19 cellular contexts compared by ENCODE assay signal in the genomic region with DNA sequence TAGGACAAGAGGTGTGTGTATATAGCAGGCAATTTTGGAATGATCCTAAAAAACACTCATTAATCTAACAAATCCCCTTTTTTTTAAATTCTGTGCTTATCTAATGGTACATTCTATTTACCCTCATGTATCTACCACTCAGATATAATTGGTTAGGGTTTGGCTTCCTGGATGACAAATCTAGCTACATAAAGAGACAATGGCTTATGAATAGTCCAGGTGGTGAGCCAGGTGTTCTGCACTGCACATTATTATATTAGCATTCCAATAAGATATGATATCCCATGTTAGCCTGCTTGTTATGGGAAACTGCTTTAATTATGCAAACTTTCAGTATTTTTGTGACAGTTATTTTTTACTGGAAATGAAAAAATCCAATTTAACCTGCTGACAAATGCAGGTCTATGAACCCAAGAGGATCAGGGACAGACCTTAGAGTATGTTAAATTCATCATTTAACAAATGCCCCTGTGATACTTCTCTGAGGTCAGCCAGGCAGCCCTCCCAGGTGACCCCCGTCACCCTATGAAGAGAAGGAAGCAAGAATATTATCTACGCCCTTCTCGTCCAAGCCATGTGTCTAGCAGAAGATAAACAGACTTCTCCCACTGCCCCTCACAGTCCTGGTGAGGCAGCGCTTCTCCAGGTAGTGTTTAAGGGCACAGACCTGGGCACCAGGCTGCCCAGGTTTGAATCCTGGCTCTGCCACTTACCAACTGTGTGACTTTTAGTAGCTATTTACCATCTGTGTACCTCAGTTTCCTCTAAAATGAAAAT.
DNase-seq lines count a peak whose midpoint lies in the region; ATAC-seq and TF ChIP-seq lines count a peak whose summit lies in the region.
"Had no signal": no experiment of that assay in that cellular context is flagged by ENCODE, and none has a peak within 500 bp of the region (broad histone marks: within the 10 kb centered on the region; RNA-seq: fewer than 3 reads in every experiment).

No MANE protein-coding gene starts in this region.

- H3K4me3 Mint-ChIP-seq in activated CD4-positive, alpha-beta memory T cell treated with anti-CD3 and anti-CD28 coated beads for 36 hours = no peak overlapping the region
- H3K4me3 Mint-ChIP-seq: activated naive CD8-positive, alpha-beta T cell treated with anti-CD3 and anti-CD28 coated beads, Interleukin-2, amount 10 ng/mL, durations not matched to agents 7 days and 5 days; activated T-helper 17 cell treated with anti-CD3 and anti-CD28 coated beads, Interleukin-2, amount 50 U/mL, for 72 hours; dendritic cell treated with granulocyte-macrophage colony-stimulating factor and Interleukin-4, amounts not matched to agents 40 ng/mL and 50 ng/mL, for 4 days; neural crest cell had no signal

- H3K9me3 ChIP-seq in WERI-Rb-1 (ENCODE audit: severe bottlenecking) (no peaks in the 10 kb centered on the region), Peyer's patch (no peaks in the 10 kb centered on the region)
- H3K9me3 ChIP-seq: body of pancreas, mucosa of descending colon, tibial artery had no signal

- peaks cover 7% of the 10 kb centered on the region for H3K27me3 Mint-ChIP-seq in activated CD4-positive, alpha-beta memory T cell treated with anti-CD3 and anti-CD28 coated beads for 36 hours
- H3K27me3 Mint-ChIP-seq: activated naive CD8-positive, alpha-beta T cell treated with anti-CD3 and anti-CD28 coated beads, Interleukin-2, amount 10 ng/mL, durations not matched to agents 7 days and 5 days had no signal

- H3K27me3 ChIP-seq in WERI-Rb-1 (ENCODE audit: insufficient read depth, low read depth, severe bottlenecking) (no peaks in the 10 kb centered on the region), Peyer's patch (no peaks in the 10 kb centered on the region)
- H3K27me3 ChIP-seq: body of pancreas had no signal

- H3K36me3 ChIP-seq in WERI-Rb-1 = peaks cover 88% of the 10 kb centered on the region
- H3K36me3 ChIP-seq in Peyer's patch = no peaks in the 10 kb centered on the region
- H3K36me3 ChIP-seq: tibial artery had no signal

- no peaks in the 10 kb centered on the region for H3K9me3 Mint-ChIP-seq in activated CD4-positive, alpha-beta memory T cell treated with anti-CD3 and anti-CD28 coated beads for 36 hours
- H3K9me3 Mint-ChIP-seq: activated naive CD8-positive, alpha-beta T cell treated with anti-CD3 and anti-CD28 coated beads, Interleukin-2, amount 10 ng/mL, durations not matched to agents 7 days and 5 days; activated T-helper 17 cell treated with anti-CD3 and anti-CD28 coated beads, Interleukin-2, amount 50 U/mL, for 72 hours; dendritic cell treated with granulocyte-macrophage colony-stimulating factor and Interleukin-4, amounts not matched to agents 40 ng/mL and 50 ng/mL, for 4 days; neural crest cell had no signal

- POLR2A ChIA-PET in activated CD4-positive, alpha-beta memory T cell treated with anti-CD3 and anti-CD28 coated beads for 36 hours (lab: Charles Lee) = no interaction called here

- DNase-seq in NCI-H510A treated with DMSO at 0.1 percent for 48 hours (lab: John Stamatoyannopoulos, UW) (peak; percentile 10), NCI-H510A (lab: John Stamatoyannopoulos, UW) (no peak), NCI-H2029 treated with DMSO at 0.1 percent for 48 hours (lab: John Stamatoyannopoulos, UW) (peak; percentile 38), WERI-Rb-1 (peak; percentile 3), sciatic nerve (ENCODE audit: low spot score) (peak; percentile 6), Peyer's patch (no peak)
- no peak for DNase-seq in stimulated activated CD4-positive, alpha-beta T cell treated with anti-CD3 and anti-CD28 coated beads, Interleukin-1b, Interleukin-23, amount 100 ng/mL, for 48 hours
- DNase-seq in activated CD4-positive, alpha-beta memory T cell treated with anti-CD3 and anti-CD28 coated beads for 36 hours = no peak
- DNase-seq: ACHN; activated naive CD8-positive, alpha-beta T cell treated with anti-CD3 and anti-CD28 coated beads, Interleukin-2, amount 10 ng/mL, durations not matched to agents 7 days and 5 days; body of pancreas; mucosa of descending colon; stimulated activated naive CD4-positive, alpha-beta T cell treated with Interleukin-2 at 50 U/mL for 16 hours had no signal

- H3K27ac Mint-ChIP-seq in activated CD4-positive, alpha-beta memory T cell treated with anti-CD3 and anti-CD28 coated beads for 36 hours = no peak overlapping the region
- H3K27ac Mint-ChIP-seq: activated naive CD8-positive, alpha-beta T cell treated with anti-CD3 and anti-CD28 coated beads, Interleukin-2, amount 10 ng/mL, durations not matched to agents 7 days and 5 days; activated T-helper 17 cell treated with anti-CD3 and anti-CD28 coated beads, Interleukin-2, amount 50 U/mL, for 72 hours; dendritic cell treated with granulocyte-macrophage colony-stimulating factor and Interleukin-4, amounts not matched to agents 40 ng/mL and 50 ng/mL, for 4 days; progenitor cell of endocrine pancreas had no signal

- CTCF ChIA-PET in activated CD4-positive, alpha-beta memory T cell treated with anti-CD3 and anti-CD28 coated beads for 36 hours (lab: Charles Lee) = no interaction called here

- TF ChIP-seq CTCF in WERI-Rb-1 (IDR thresholded peaks at IDR 0.05; ENCODE audit: low read depth, low read length) (no peak), Peyer's patch (IDR thresholded peaks at IDR 0.05) (no peak)

- no peak for TF ChIP-seq POLR2A in Peyer's patch (IDR thresholded peaks at IDR 0.05)

- H3K4me3 ChIP-seq in WERI-Rb-1 (ENCODE audit: low read depth, low read length) = no peak overlapping the region
- H3K4me3 ChIP-seq in Peyer's patch = no peak overlapping the region
- H3K4me3 ChIP-seq: body of pancreas, GM12878, mucosa of descending colon, tibial artery had no signal

- no peaks in the 10 kb centered on the region for H3K36me3 Mint-ChIP-seq in activated CD4-positive, alpha-beta memory T cell treated with anti-CD3 and anti-CD28 coated beads for 36 hours
- H3K36me3 Mint-ChIP-seq: activated naive CD8-positive, alpha-beta T cell treated with anti-CD3 and anti-CD28 coated beads, Interleukin-2, amount 10 ng/mL, durations not matched to agents 7 days and 5 days had no signal

- H3K4me1 ChIP-seq in Peyer's patch = no peaks in the 10 kb centered on the region
- H3K4me1 ChIP-seq: body of pancreas, tibial artery had no signal

- ATAC-seq in sciatic nerve = no peak
- ATAC-seq: activated T-helper 17 cell treated with anti-CD3 and anti-CD28 coated beads, Interleukin-2, amount 50 U/mL, for 72 hours; body of pancreas; GM12878; mucosa of descending colon had no signal

- intact Hi-C loops in sciatic nerve (cut with DNase I) = no loop called here
- intact Hi-C loops in activated CD4-positive, alpha-beta memory T cell treated with anti-CD3 and anti-CD28 coated beads for 36 hours (cut with micrococcal nuclease) = no loop called here

- H3K4me1 Mint-ChIP-seq in activated CD4-positive, alpha-beta memory T cell treated with anti-CD3 and anti-CD28 coated beads for 36 hours (ENCODE audit: low read depth) = no peaks in the 10 kb centered on the region
- H3K4me1 Mint-ChIP-seq: activated T-helper 17 cell treated with anti-CD3 and anti-CD28 coated beads, Interleukin-2, amount 50 U/mL, for 72 hours had no signal

- H3K27ac ChIP-seq in WERI-Rb-1 = peak overlapping the region; percentile 66
- H3K27ac ChIP-seq in Peyer's patch = no peak overlapping the region
- H3K27ac ChIP-seq: body of pancreas, tibial artery had no signal

Comparison
In these comparisons a context has a peak if more than half of its experiments do, and no peak if none do; other contexts are left out.
1. DNase-seq: peak in NCI-H510A treated with DMSO at 0.1 percent for 48 hours (single experiment), NCI-H2029 treated with DMSO at 0.1 percent for 48 hours (single experiment), WERI-Rb-1 (single experiment) and sciatic nerve (single experiment); none in NCI-H510A (single experiment), stimulated activated CD4-positive, alpha-beta T cell treated with anti-CD3 and anti-CD28 coated beads, Interleukin-1b, Interleukin-23, amount 100 ng/mL, for 48 hours (single experiment), Peyer's patch (0 of 3) and activated CD4-positive, alpha-beta memory T cell treated with anti-CD3 and anti-CD28 coated beads for 36 hours (single experiment).